1 cellular context compared by ENCODE assay signal in genomic region chr6:90197854-90198496, GRCh38.
TF ChIP-seq lines count a peak whose summit lies in the region.

No MANE protein-coding gene starts in this region.

TF ChIP-seq in HepG2, 621 proteins besides CTCF, POLR2A, EP300 and RAD21 (continued from another document):
- TF ChIP-seq ZBTB34 (CRISPR knock-in tag; IDR thresholded peaks at IDR 0.05) (no peak), NR3C1 (CRISPR knock-in tag; IDR thresholded peaks at IDR 0.05) (no peak), BRD4 (CRISPR knock-in tag; IDR thresholded peaks at IDR 0.05) (no peak), TEF (CRISPR knock-in tag; IDR thresholded peaks at IDR 0.05) (no peak), POLR2AphosphoS5 (IDR thresholded peaks at IDR 0.05; ENCODE audit: low read depth, low read length) (no peak), DR1 (CRISPR knock-in tag; IDR thresholded peaks at IDR 0.05) (no peak), NFE2 (CRISPR knock-in tag; IDR thresholded peaks at IDR 0.05) (peak; percentile 30; the same call in 1 of the 2 replicates), KLF11 (CRISPR knock-in tag; IDR thresholded peaks at IDR 0.05) (no peak), MAFK (conservative IDR thresholded peaks at IDR 0.05 in 1 of 2, IDR thresholded peaks at IDR 0.05 in 1 of 2; ENCODE audit: low read length in 2 of 2) (peak; percentile 25 to 33; a peak in 2 of 4 replicates), ZNF33A (CRISPR knock-in tag; IDR thresholded peaks at IDR 0.05; ENCODE audit: borderline replicate concordance) (no peak), PAXIP1 (CRISPR knock-in tag; conservative IDR thresholded peaks at IDR 0.05) (no peak), ZMYM4 (CRISPR knock-in tag; IDR thresholded peaks at IDR 0.05) (no peak), SSRP1 (CRISPR knock-in tag; IDR thresholded peaks at IDR 0.05) (no peak), ZNF646 (CRISPR knock-in tag; IDR thresholded peaks at IDR 0.05) (no peak), ZNF207 (IDR thresholded peaks at IDR 0.05; ENCODE audit: borderline replicate concordance) (no peak), PRDM15 (CRISPR knock-in tag; IDR thresholded peaks at IDR 0.05) (no peak), ZNF556 (CRISPR knock-in tag; IDR thresholded peaks at IDR 0.05; ENCODE audit: borderline replicate concordance) (no peak), ZNF552 (CRISPR knock-in tag; IDR thresholded peaks at IDR 0.05; ENCODE audit: borderline replicate concordance) (no peak), ZNF609 (CRISPR knock-in tag; IDR thresholded peaks at IDR 0.05; ENCODE audit: borderline replicate concordance) (no peak), ZNF232 (CRISPR knock-in tag; IDR thresholded peaks at IDR 0.05; ENCODE audit: borderline replicate concordance) (no peak), FOSL2 (CRISPR knock-in tag; IDR thresholded peaks at IDR 0.05) (peak; percentile 46; the same call in 1 of the 2 replicates), MAFG (CRISPR knock-in tag; IDR thresholded peaks at IDR 0.05) (0 out of 2 replicates have a peak, but pooled peaks have one; percentile 22), FOXM1 (CRISPR knock-in tag; IDR thresholded peaks at IDR 0.05) (no peak), NFE2L2 (IDR thresholded peaks at IDR 0.05; ENCODE audit: low read length) (peak; percentile 87), ZNF441 (CRISPR knock-in tag; IDR thresholded peaks at IDR 0.05; ENCODE audit: borderline replicate concordance) (no peak), PAF1 (CRISPR knock-in tag; IDR thresholded peaks at IDR 0.05) (no peak), ARNT2 (CRISPR knock-in tag; IDR thresholded peaks at IDR 0.05; ENCODE audit: low read depth) (no peak), KDM5B (CRISPR knock-in tag; IDR thresholded peaks at IDR 0.05; ENCODE audit: borderline replicate concordance) (no peak)
